Comparison of ENCODE assay signal across 7 cellular contexts in genomic region chr12:113254298-113254697, GRCh38.
"Had no signal": no experiment of that assay in that cellular context is flagged by ENCODE, and none has a peak within 500 bp of the region (broad histone marks: within the 10 kb centered on the region; RNA-seq: fewer than 3 reads in every experiment).

No MANE protein-coding gene starts in this region.

- H3K4me2 ChIP-seq: GM23338 had no signal

- ATAC-seq: GM23338 had no signal

- DNase-seq: H9, HCEC 1CT, KBM-7 had no signal

- H3K4me3 ChIP-seq: GM23338 had no signal

- H2AFZ ChIP-seq: GM23338 had no signal

- FAIRE-seq: H1, H54, HTR-8/SVneo had no signal
